Comparison of ENCODE assay signal across 17 cellular contexts in the genomic region with DNA sequence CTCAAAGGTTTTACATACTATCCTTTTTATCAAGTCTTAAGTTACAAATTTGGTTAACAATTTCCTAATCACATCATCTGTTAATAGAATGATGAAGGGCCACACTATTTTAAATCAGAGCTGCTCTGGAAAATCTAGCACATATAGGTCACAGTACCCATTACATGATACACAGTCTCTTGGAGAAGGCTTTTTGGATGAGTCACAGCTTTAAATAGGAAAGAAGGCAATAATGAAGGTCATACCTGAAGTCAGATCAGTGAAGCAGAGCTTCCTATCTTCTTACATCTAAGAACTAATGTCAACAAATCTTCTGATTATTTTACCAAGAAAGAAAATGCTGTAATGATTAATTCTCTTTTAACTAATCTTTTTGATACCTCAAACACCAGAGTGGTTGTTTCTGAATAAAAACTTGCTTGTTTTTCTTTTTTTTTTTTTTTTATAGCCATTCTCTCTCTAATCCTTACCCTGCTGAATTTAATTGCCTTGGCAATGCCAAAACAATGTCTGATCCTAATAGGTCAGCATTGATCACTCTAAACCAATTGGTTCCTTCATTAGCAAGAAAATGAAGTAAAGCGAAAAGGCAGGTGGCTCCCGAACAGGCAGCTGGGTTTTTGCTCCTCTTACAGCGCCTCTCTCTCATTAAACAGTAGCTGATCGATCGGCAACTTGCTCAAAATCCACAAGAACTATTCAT.
DNase-seq lines count a peak whose midpoint lies in the region; ATAC-seq, FAIRE-seq and TF ChIP-seq lines count a peak whose summit lies in the region.
"Had no signal": no experiment of that assay in that cellular context is flagged by ENCODE, and none has a peak within 500 bp of the region (broad histone marks: within the 10 kb centered on the region; RNA-seq: fewer than 3 reads in every experiment).

No MANE protein-coding gene starts in this region.

- H3K9me3 Mint-ChIP-seq in brain = peaks cover 0 to 3% (median 0%) of the 10 kb centered on the region in 5 experiments
- H3K9me3 Mint-ChIP-seq: activated naive CD4-positive, alpha-beta T cell treated with anti-CD3 and anti-CD28 coated beads, Interleukin-2, amount 50 U/mL, for 24 hours; natural killer cell had no signal

- no peak for ATAC-seq in omental fat pad (ENCODE audit: low FRiP score)
- ATAC-seq: lower lobe of right lung, natural killer cell had no signal

- peak overlapping the region in 3 of 5 experiments; percentile 7 to 18 (median 12) for H3K27ac Mint-ChIP-seq in brain
- H3K27ac Mint-ChIP-seq: activated naive CD4-positive, alpha-beta T cell treated with anti-CD3 and anti-CD28 coated beads, Interleukin-2, amount 50 U/mL, for 24 hours; natural killer cell had no signal

- H3K4me1 Mint-ChIP-seq in brain = peaks cover 54% of the 10 kb centered on the region

- no peak for TF ChIP-seq POLR2A in GM12892 (IDR thresholded peaks at IDR 0.05; ENCODE audit: low read depth, low read length)

- FAIRE-seq in GM12892 (lab: Jason Lieb, UNC) = peak; percentile 9

- TF ChIP-seq CTCF in brain (conservative IDR thresholded peaks at IDR 0.05) = no peak
- TF ChIP-seq CTCF in omental fat pad (IDR thresholded peaks at IDR 0.05) = no peak

- no peaks in the 10 kb centered on the region for H3K27me3 Mint-ChIP-seq in brain
- H3K27me3 Mint-ChIP-seq: activated naive CD4-positive, alpha-beta T cell treated with anti-CD3 and anti-CD28 coated beads, Interleukin-2, amount 50 U/mL, for 24 hours had no signal

- no peaks in the 10 kb centered on the region for H3K36me3 Mint-ChIP-seq in brain
- H3K36me3 Mint-ChIP-seq: natural killer cell had no signal

- H3K4me3 Mint-ChIP-seq in brain = no peak overlapping the region
- H3K4me3 Mint-ChIP-seq: activated naive CD4-positive, alpha-beta T cell treated with anti-CD3 and anti-CD28 coated beads, Interleukin-2, amount 50 U/mL, for 24 hours; natural killer cell had no signal

- DNase-seq in GM12892 (ENCODE audit: insufficient read length) = no peak
- DNase-seq in LoVo (ENCODE audit: low spot score) = peak; percentile 4
- DNase-seq in kidney tubule cell (ENCODE audit: low spot score) = peak; percentile 76
- no peak for DNase-seq in omental fat pad (ENCODE audit: low spot score)
- DNase-seq in foreskin melanocyte = no peak
- no peak for DNase-seq in NK-92 (lab: John Stamatoyannopoulos, UW; ENCODE audit: unreplicated experiment)
- no peak for DNase-seq in DMS 273 treated with DMSO at 0.1 percent for 48 hours (lab: John Stamatoyannopoulos, UW)
- DNase-seq: BE2C, DMS153, hypothalamus, lower lobe of right lung, natural killer cell, NCI-H1092 treated with DMSO at 0.1 percent for 48 hours, OCI-M1, thyroid gland had no signal

Comparison
In these comparisons a context has a peak if more than half of its experiments do, and no peak if none do; other contexts are left out.
1. DNase-seq: peak in LoVo (single experiment) and kidney tubule cell (single experiment); none in GM12892 (single experiment), omental fat pad (single experiment), foreskin melanocyte (single experiment), NK-92 (single experiment) and DMS 273 treated with DMSO at 0.1 percent for 48 hours (single experiment).